ENCODE assay signal across 16 cellular contexts in genomic region chr16:69589434-69590269, GRCh38. TPM values are rescaled to one million over a fixed set of nuclear protein-coding genes. Genes with fewer than 3 reads are reported as not detected.
DNase-seq lines count a peak whose midpoint lies in the region; ATAC-seq, FAIRE-seq and TF ChIP-seq lines count a peak whose summit lies in the region.
"Had no signal": no experiment of that assay in that cellular context is flagged by ENCODE, and none has a peak within 500 bp of the region (broad histone marks: within the 10 kb centered on the region; RNA-seq: fewer than 3 reads in every experiment).

No MANE protein-coding gene starts in this region.

- CTCF ChIA-PET in A673 (lab: Charles Lee), result no interaction called here
- CTCF ChIA-PET in K562 (lab: Yijun Ruan, JAX; ENCODE audit: low intra/inter-chr PET ratio), result no interaction called here

- TF ChIP-seq CTCF in A673 (conservative IDR thresholded peaks at IDR 0.05; ENCODE audit: low read depth, low read length) (no peak), K562 (IDR thresholded peaks at IDR 0.05 in 2 of 3, conservative IDR thresholded peaks at IDR 0.05 in 1 of 3; ENCODE audit: insufficient read depth in 2 of 3, low read depth in 1 of 3, low read length in 3 of 3) (no peak)

- intact Hi-C loops in A673 (cut with micrococcal nuclease; ENCODE audit: unreplicated experiment), result no loop called here
- intact Hi-C loops in K562 (cut with micrococcal nuclease), result no loop called here

- H2AFZ ChIP-seq in K562 (ENCODE audit: low read depth, low read length), result no peak overlapping the region

- TF ChIP-seq EP300 in K562 (IDR thresholded peaks at IDR 0.05; ENCODE audit: low read length), result no peak

- POLR2A ChIA-PET in A673 (lab: Charles Lee; ENCODE audit: low non-redundant PET), result no interaction called here
- POLR2A ChIA-PET in K562 (lab: Yijun Ruan, JAX), result interaction anchor here (1.0 to 1.6 kb wide), 3 partner anchors 11 to 23 kb away, joined by 3 read pairs; no protein-coding TSS in a partner anchor

- ATAC-seq in K562 (peak; percentile 57), GM21723 (IDR thresholded peaks at IDR 0.05; ENCODE audit: unreplicated experiment) (no peak), HG03097 (IDR thresholded peaks at IDR 0.05; ENCODE audit: low FRiP score, unreplicated experiment) (no peak)

- no peak overlapping the region for H3K9ac ChIP-seq in K562 (ENCODE audit: insufficient read depth in 1 of 2, low read depth in 2 of 2, low read length in 2 of 2)

- in situ Hi-C loops in K562 (cut with MboI), result no loop called here

- no peaks in the 10 kb centered on the region for H3K9me1 ChIP-seq in K562 (ENCODE audit: control insufficient read depth, insufficient read depth, low read length)

- no peak for DNase-seq in A673 (ENCODE audit: low spot score)
- peak; percentile 57 for DNase-seq in CD1c-positive myeloid dendritic cell (ENCODE audit: extremely low spot score)
- peak; percentile 41 for DNase-seq in OCI-M1 (lab: John Stamatoyannopoulos, UW)
- peak; percentile 20 to 65 (median 29) for DNase-seq in K562 (ENCODE audit: extremely low read depth in 1 of 4, low spot score in 3 of 4)
- no peak for DNase-seq in NCI-H82 treated with DMSO at 0.1 percent for 48 hours (lab: John Stamatoyannopoulos, UW; ENCODE audit: unreplicated experiment)
- no peak for DNase-seq in stimulated activated CD4-positive, alpha-beta T cell treated with anti-CD3 and anti-CD28 coated beads, Interleukin-4, amount 100 ng/mL, for 24 hours
- DNase-seq: activated CD4-positive, alpha-beta T cell treated with anti-CD3 and anti-CD28 coated beads for 1 hour; activated gamma-delta T cell; central memory CD4-positive, alpha-beta T cell; foreskin melanocyte; Peyer's patch; retina had no signal

- H3K36me3 ChIP-seq in A673 (ENCODE audit: insufficient read depth, low read length, poor library complexity, severe bottlenecking) (no peaks in the 10 kb centered on the region), K562 (ENCODE audit: control insufficient read depth, insufficient read depth, low read length) (peaks cover 3% of the 10 kb centered on the region; the same call in 1 of the 3 replicates)
- H3K36me3 ChIP-seq: Peyer's patch had no signal

- no peak for FAIRE-seq in K562 (lab: Jason Lieb, UNC)
- FAIRE-seq: urothelium cell line had no signal

- H3K27ac ChIP-seq in A673 (ENCODE audit: low read depth, low read length, poor library complexity, severe bottlenecking), result peak overlapping the region; percentile 24
- H3K27ac ChIP-seq in K562 (ENCODE audit: extremely low read depth, low read depth, low read length), result peak overlapping the region; percentile 46; the same call in 2 of the 3 replicates
- H3K27ac ChIP-seq: Peyer's patch, suprapubic skin had no signal

- H3K4me1 ChIP-seq in A673 (ENCODE audit: insufficient read depth, low read length, poor library complexity, severe bottlenecking), result peaks cover 15% of the 10 kb centered on the region
- H3K4me1 ChIP-seq in K562 (replicated peaks in 1 of 2; ENCODE audit: control insufficient read depth in 2 of 2, insufficient read depth in 2 of 2, low read length in 2 of 2), result peaks cover 0 to 14% of the 10 kb centered on the region in 2 experiments; a peak in 3 of 5 replicates

- H4K20me1 ChIP-seq in K562 (replicated peaks; ENCODE audit: control insufficient read depth, insufficient read depth, low read length), result no peaks in the 10 kb centered on the region

- H3K4me3 ChIP-seq in A673 (ENCODE audit: low read depth, low read length, poor library complexity, severe bottlenecking) (no peak overlapping the region), K562 (no peak overlapping the region)
- H3K4me3 ChIP-seq: Peyer's patch, suprapubic skin had no signal

- 28% methylated on average over 7 of the region's 7 CpGs for WGBS in K562 (ENCODE audit: insufficient coverage, low coverage, missing lambda C conversion rate)

- H3K9me3 ChIP-seq in A673 (ENCODE audit: low read depth, low read length, poor library complexity, severe bottlenecking), result no peaks in the 10 kb centered on the region
- H3K9me3 ChIP-seq in K562 (replicated peaks; ENCODE audit: control insufficient read depth, insufficient read depth, low read depth, low read length), result no peaks in the 10 kb centered on the region
- H3K9me3 ChIP-seq: Peyer's patch, suprapubic skin had no signal

- no peak for TF ChIP-seq POLR2A in K562 (conservative IDR thresholded peaks at IDR 0.05)

- H3K79me2 ChIP-seq in K562 (ENCODE audit: control insufficient read depth, insufficient read depth, low read length), result peaks cover 71% of the 10 kb centered on the region

- H3K4me2 ChIP-seq in K562 (ENCODE audit: insufficient read depth, low read length), result no peak overlapping the region

- no TSS peak for BruUV-seq in A673 (replicated peaks; lab: Mats Ljungman, UMichigan)
- no TSS peak for BruUV-seq in K562 (replicated peaks; lab: Mats Ljungman, UMichigan)

- TF ChIP-seq RAD21 in K562 (CRISPR knock-in tag; conservative IDR thresholded peaks at IDR 0.05 in 1 of 2, IDR thresholded peaks at IDR 0.05 in 1 of 2), result no peak

- H3K27me3 ChIP-seq in A673 (replicated peaks; ENCODE audit: insufficient read depth, low read depth, low read length, poor library complexity) (no peaks in the 10 kb centered on the region), K562 (ENCODE audit: control insufficient read depth in 2 of 2, insufficient read depth in 2 of 2, low read length in 2 of 2) (no peaks in the 10 kb centered on the region)
- H3K27me3 ChIP-seq: Peyer's patch, suprapubic skin had no signal

TF ChIP-seq in K562, 482 proteins besides CTCF, POLR2A, EP300 and RAD21 (continues in another document):
- TF ChIP-seq ZNF644 (tag; IDR thresholded peaks at IDR 0.05; ENCODE audit: low read depth), result 0 out of 2 replicates have a peak, but pooled peaks have one; percentile 48
- no peak for TF ChIP-seq ZNF174 (CRISPR knock-in tag; IDR thresholded peaks at IDR 0.05)
- no peak for TF ChIP-seq ZNF76 (CRISPR knock-in tag; IDR thresholded peaks at IDR 0.05; ENCODE audit: borderline replicate concordance)
- TF ChIP-seq MAX (CRISPR knock-in tag; IDR thresholded peaks at IDR 0.05), result no peak
- no peak for TF ChIP-seq ZBTB8A (IDR thresholded peaks at IDR 0.05; ENCODE audit: partially characterized antibody)
- no peak for TF ChIP-seq RBM39 (optimal IDR thresholded peaks at IDR 0.05; ENCODE audit: low read depth, low read length)
- no peak for TF ChIP-seq HES1 (IDR thresholded peaks at IDR 0.05; ENCODE audit: low read depth)
- TF ChIP-seq MAFF (IDR thresholded peaks at IDR 0.05; ENCODE audit: low read length), result no peak
- peak; percentile 73 for TF ChIP-seq SMARCE1 (IDR thresholded peaks at IDR 0.05)
- TF ChIP-seq ZNF589 (CRISPR knock-in tag; IDR thresholded peaks at IDR 0.05; ENCODE audit: low read depth), result 0 out of 2 replicates have a peak, but pooled peaks have one; percentile 35
- no peak for TF ChIP-seq HNRNPK (IDR thresholded peaks at IDR 0.05; ENCODE audit: low read depth, low read length, poor library complexity, severe bottlenecking)
- TF ChIP-seq ATF3 (IDR thresholded peaks at IDR 0.05), result peak; percentile 86
- no peak for TF ChIP-seq ATF3 (CRISPR knock-in tag; conservative IDR thresholded peaks at IDR 0.05)
- TF ChIP-seq DPF2 (IDR thresholded peaks at IDR 0.05), result peak; percentile 72
- TF ChIP-seq ZNF384 (IDR thresholded peaks at IDR 0.05; ENCODE audit: low read depth, low read length), result peak; percentile 29; the same call in 1 of the 2 replicates

RNA-seq across cellular contexts. Expression of gene NFAT5, which starts 23.9 kb away (rescaled TPM):
- total RNA-seq in A673 (2021) (32.0 and 34.8 TPM in 2 replicates), K562 (2014; rRNA removed) (4.3 and 6.9 TPM in 2 replicates), K562 (2014; rRNA removed; fragmentation: Illumina TruSeq; extraction: Trizol) (11.1 and 12.4 TPM in 2 replicates), K562 (2015; rRNA removed; fragmentation: Illumina TruSeq; extraction: Trizol) (15.2 and 15.3 TPM in 2 replicates), K562 (2021) (15.1 and 17.3 TPM in 2 replicates)
- total RNA-seq in K562 (2011; cell fraction: chromatin; rRNA removed; ENCODE audit: low replicate concordance), result 50.5 and 147 TPM in 2 replicates
- total RNA-seq in K562 (2011; cell fraction: nucleolus; rRNA removed), result 18.5 and 31.5 TPM in 2 replicates
- 46.2 and 74.0 TPM in 2 replicates for total RNA-seq in K562 (2011; cell fraction: nucleoplasm; rRNA removed)
- polyA plus RNA-seq in K562 (2011; rRNA removed) (20.5 and 20.7 TPM in 2 replicates), K562 (2014; fragmentation: Illumina TruSeq; extraction: Trizol) (12.2 and 13.4 TPM in 2 replicates), K562 (2014; fragmentation: Nextera tagmentation; extraction: Ambion mirVana) (1 to 10 TPM in 1 of 2 experiments, under 1 TPM in 1; 0.78 to 1.6 TPM), K562 (2014; rRNA removed) (8.6 and 8.8 TPM in 2 replicates)
- polyA plus RNA-seq in K562 (2011; cell fraction: cytosol; rRNA removed), result 7.0 and 8.9 TPM in 2 replicates
- 21.7 and 33.1 TPM in 2 replicates for polyA plus RNA-seq in K562 (2011; cell fraction: nucleus; rRNA removed)
- polyA plus RNA-seq in K562 (2012), result 4.5 and 4.7 TPM in 2 replicates
- 66.5 and 69.2 TPM in 2 replicates for polyA minus RNA-seq in K562 (2011; rRNA and poly(A)+ RNA removed)
- polyA minus RNA-seq in K562 (2011; cell fraction: cytosol; rRNA and poly(A)+ RNA removed), result 20.5 and 22.2 TPM in 2 replicates
- polyA minus RNA-seq in K562 (2011; cell fraction: nucleus; rRNA and poly(A)+ RNA removed), result 21.0 and 32.2 TPM in 2 replicates

Comparison
In these comparisons a context has a peak if more than half of its experiments do, and no peak if none do; other contexts are left out.
1. DNase-seq: peak in CD1c-positive myeloid dendritic cell (single experiment), OCI-M1 (single experiment) and K562 (4 of 4); none in A673 (single experiment), NCI-H82 treated with DMSO at 0.1 percent for 48 hours (single experiment) and stimulated activated CD4-positive, alpha-beta T cell treated with anti-CD3 and anti-CD28 coated beads, Interleukin-4, amount 100 ng/mL, for 24 hours (single experiment).